In the genomic region with DNA sequence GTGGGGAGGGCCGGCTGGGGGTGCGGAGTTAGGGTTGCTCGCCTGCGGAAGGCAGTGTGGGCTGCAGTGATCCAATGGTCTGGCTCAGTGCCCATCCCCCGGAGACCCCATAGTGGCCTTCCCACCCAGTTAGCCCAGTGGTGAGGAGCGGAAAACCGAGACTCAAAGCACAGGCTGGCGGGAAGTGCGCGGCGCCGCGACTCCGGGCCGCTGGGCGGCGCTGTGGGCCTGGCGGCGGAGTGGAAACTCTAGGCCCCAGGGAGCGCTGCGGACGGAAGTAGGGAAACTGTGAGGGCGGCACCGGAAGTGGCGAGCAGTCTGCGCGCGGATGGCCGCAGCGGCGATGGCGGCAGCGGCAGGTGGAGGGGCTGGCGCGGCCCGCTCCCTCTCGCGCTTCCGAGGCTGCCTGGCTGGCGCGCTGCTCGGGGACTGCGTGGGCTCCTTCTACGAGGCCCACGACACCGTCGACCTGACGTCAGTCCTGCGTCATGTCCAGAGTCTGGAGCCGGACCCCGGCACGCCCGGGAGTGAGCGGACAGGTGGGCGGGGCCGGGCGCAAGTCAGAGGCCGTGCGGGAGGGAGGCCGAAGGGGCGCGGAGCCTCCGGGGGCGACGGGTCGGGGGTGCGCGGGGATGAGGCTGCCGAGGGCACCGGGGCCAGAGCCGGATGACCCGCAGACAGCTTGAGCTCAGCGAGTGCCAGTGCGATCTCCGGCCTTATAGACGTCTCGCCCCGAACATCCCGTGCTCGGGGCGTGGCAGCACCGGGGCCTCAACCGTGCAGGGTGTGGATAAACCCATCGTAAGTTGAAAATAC, we compare ENCODE assay signal across 8 cellular contexts. TPM values are rescaled to one million over a fixed set of nuclear protein-coding genes. Genes with fewer than 3 reads are reported as not detected.
A peak's percentile ranks its signal among the peaks of the same experiment; 100 is the strongest.
DNase-seq lines count a peak whose midpoint lies in the region; ATAC-seq and TF ChIP-seq lines count a peak whose summit lies in the region.

ADPRS (plus strand) TSS at position 316 of the 816 bp plus-strand sequence; CDS start at position 329, 13 bp downstream.

- peaks cover 4 to 42% of the 10 kb centered on the region in 2 donors for H3K4me1 ChIP-seq in left lung

- intact Hi-C loops in left lung (cut with DNase I): no loop called here

- ATAC-seq in GM19351 (IDR thresholded peaks at IDR 0.05; ENCODE audit: unreplicated experiment): peak; percentile 73
- peak; percentile 66 for ATAC-seq in HG03520 (IDR thresholded peaks at IDR 0.05; ENCODE audit: unreplicated experiment)
- peak; percentile 93 for ATAC-seq in left lung

- H3K27me3 ChIP-seq in left lung: peaks cover 0 to 15% of the 10 kb centered on the region in 2 donors

- H3K36me3 ChIP-seq in left lung: peaks cover 4 to 31% of the 10 kb centered on the region in 2 donors

- peak; percentile 99 for TF ChIP-seq CTCF in left lung (IDR thresholded peaks at IDR 0.05)

- H3K4me3 ChIP-seq in left lung: peak within 1 kb of the TSS; percentile 93 to 99

- H3K27ac ChIP-seq in left lung: peak within 1 kb of the TSS; percentile 89 to 92

- H3K9me3 ChIP-seq in left lung: no peaks in the 10 kb centered on the region

- DNase-seq in CD1c-positive myeloid dendritic cell (ENCODE audit: extremely low spot score): peak; percentile 95
- DNase-seq in NCI-H526 treated with DMSO at 0.1 percent for 48 hours (lab: John Stamatoyannopoulos, UW): peak; percentile 91
- DNase-seq in activated CD4-positive, alpha-beta T cell treated with anti-CD3 and anti-CD28 coated beads, Interleukin-2, amount 50 U/mL, for 1 hour: peak; percentile 87
- DNase-seq in dedifferentiated amniotic fluid mesenchymal stem cell (ENCODE audit: extremely low spot score): peak; percentile 87
- DNase-seq in left lung: peak; percentile 93 to 97
- peak; percentile 83 for DNase-seq in stimulated activated CD4-positive, alpha-beta T cell treated with anti-CD3 and anti-CD28 coated beads, Interleukin-2, amount 100 ng/mL, for 4 hours (ENCODE audit: low read depth)

RNA-seq across cellular contexts. Expression of gene ADPRS, which starts in this region (rescaled TPM):
- 10 to 100 TPM; 26.3 to 27.9 TPM for total RNA-seq in left lung

Comparison
In these comparisons a context has a peak if more than half of its experiments do, and no peak if none do; other contexts are left out.
1. Peak in every context shown above with its lines: DNase-seq, ATAC-seq, H3K4me3 ChIP-seq and H3K27ac ChIP-seq.